8 cellular contexts compared by ENCODE assay signal in the genomic region with DNA sequence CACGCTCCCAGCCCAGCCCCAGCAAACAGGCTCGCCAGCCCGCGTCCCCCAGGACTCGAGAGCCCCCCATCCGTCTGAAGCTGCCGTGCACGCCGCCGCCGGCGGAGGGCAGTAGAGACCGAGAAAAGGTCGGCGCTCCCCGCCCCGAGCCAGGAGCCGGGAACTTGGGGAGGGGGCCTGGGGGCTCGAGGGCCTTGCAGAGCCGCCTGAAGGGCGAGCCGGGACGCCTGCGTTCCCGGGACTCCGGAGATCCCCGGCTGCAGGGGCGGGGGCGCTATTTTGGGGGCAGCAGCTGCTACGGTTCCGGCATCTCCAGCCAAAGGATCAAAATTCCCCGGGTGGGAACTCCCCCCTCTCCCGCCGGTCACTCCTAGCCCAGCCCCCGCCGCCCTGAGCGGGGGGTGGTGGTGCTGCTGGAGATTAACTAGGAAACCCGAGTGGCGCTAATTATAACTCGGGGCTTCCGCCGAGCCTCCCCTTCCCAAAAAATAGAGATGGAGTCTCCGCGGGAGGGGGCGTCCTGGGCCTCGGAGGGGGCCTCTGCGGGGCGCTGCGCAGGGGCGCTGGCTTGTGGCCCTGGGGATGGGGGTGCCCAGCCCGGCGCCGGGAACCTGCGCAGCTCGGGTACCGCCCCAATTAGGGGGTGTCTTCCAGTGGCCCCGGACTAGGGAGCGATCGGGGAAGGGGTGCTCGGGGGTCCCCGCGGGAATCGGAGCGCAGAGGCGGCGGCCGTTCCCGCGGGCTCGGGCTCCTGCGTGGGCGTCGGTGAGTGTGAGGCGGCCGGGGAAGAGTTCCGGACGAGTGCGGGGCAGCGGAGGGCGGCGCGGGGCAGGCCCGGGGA. TPM values are rescaled to one million over a fixed set of nuclear protein-coding genes. Genes with fewer than 3 reads are reported as not detected.
DNase-seq lines count a peak whose midpoint lies in the region; ATAC-seq and TF ChIP-seq lines count a peak whose summit lies in the region.

No MANE protein-coding gene starts in this region.

- H3K4me3 Mint-ChIP-seq in activated B cell treated with CpG ODN at 0.5 μM for 24 hours = peak overlapping the region; percentile 59

- peak overlapping the region; percentile 84 for H3K56ac ChIP-seq in mesendoderm (ENCODE audit: low read length)

- no peak overlapping the region for H2AK5ac ChIP-seq in mesendoderm (ENCODE audit: low read length)

- H4K8ac ChIP-seq in mesendoderm (ENCODE audit: low read depth, low read length) = no peak overlapping the region

- peaks cover 21% of the 10 kb centered on the region for H3K4me1 Mint-ChIP-seq in activated B cell treated with CpG ODN at 0.5 μM for 24 hours

- POLR2A ChIA-PET in activated B cell treated with CpG ODN at 0.5 μM for 24 hours (lab: Charles Lee) = interaction anchor here (0.5 to 1.5 kb wide), 6 partner anchors 20 to 357 kb away, joined by 3 to 16 read pairs (median 3); partner anchors contain the start of genes SLC12A9 and SRRT

- TF ChIP-seq POLR2A in testis (IDR thresholded peaks at IDR 0.05) = no peak

- no peaks in the 10 kb centered on the region for H3K79me1 ChIP-seq in mesendoderm (ENCODE audit: low read length)

- TF ChIP-seq CTCF in AG09319 (IDR thresholded peaks at IDR 0.05; ENCODE audit: low read depth, low read length) (peak; percentile 74), activated B cell treated with CpG ODN at 0.5 μM for 24 hours (IDR thresholded peaks at IDR 0.05) (no peak), testis (IDR thresholded peaks at IDR 0.05) (peak; percentile 33 to 86 (median 73))

- ATAC-seq in activated B cell treated with CpG ODN at 0.5 μM for 24 hours (ENCODE audit: low read depth) (peak; percentile 35), HG03045 (IDR thresholded peaks at IDR 0.05; ENCODE audit: unreplicated experiment) (no peak)

- peak overlapping the region; percentile 37 for H3K4me3 ChIP-seq in mesendoderm (ENCODE audit: low read length)
- H3K4me3 ChIP-seq in testis = peak overlapping the region; percentile 4 to 62

- peak overlapping the region; percentile 52 for H3K4me2 ChIP-seq in mesendoderm (ENCODE audit: low read length)

- peak overlapping the region; percentile 51 for H3K18ac ChIP-seq in mesendoderm (ENCODE audit: low read length)

- CTCF ChIA-PET in activated B cell treated with CpG ODN at 0.5 μM for 24 hours (lab: Charles Lee) = interaction anchor here (0.9 to 2.1 kb wide), 4 partner anchors 164 to 387 kb away, joined by 3 to 13 read pairs (median 5); partner anchors contain the start of gene POP7

- no peak overlapping the region for H2BK120ac ChIP-seq in mesendoderm (ENCODE audit: low read depth, low read length)

- peaks cover 40% of the 10 kb centered on the region for H3K27me3 Mint-ChIP-seq in activated B cell treated with CpG ODN at 0.5 μM for 24 hours

- no peaks in the 10 kb centered on the region for H3K36me3 Mint-ChIP-seq in activated B cell treated with CpG ODN at 0.5 μM for 24 hours (ENCODE audit: low read depth)

- no peak for DNase-seq in AG09319 (ENCODE audit: extremely low read depth, low read depth)
- DNase-seq in H4 (ENCODE audit: low spot score) = peak; percentile 9
- DNase-seq in activated B cell treated with CpG ODN at 0.5 μM for 24 hours = peak; percentile 75
- peak; percentile 92 for DNase-seq in ecto neural progenitor cell (ENCODE audit: low spot score)
- peak; percentile 79 for DNase-seq in mesendoderm
- peak; percentile 58 for DNase-seq in testis
- no peak for DNase-seq in SW 1271 (lab: John Stamatoyannopoulos, UW)

- no peaks in the 10 kb centered on the region for H3K9me3 ChIP-seq in testis

- no peaks in the 10 kb centered on the region for H3K36me3 ChIP-seq in mesendoderm (ENCODE audit: control insufficient read depth, insufficient read depth, low read length)
- no peaks in the 10 kb centered on the region for H3K36me3 ChIP-seq in testis (ENCODE audit: low read depth, missing control alignments)

- no peaks in the 10 kb centered on the region for H3K9me3 Mint-ChIP-seq in activated B cell treated with CpG ODN at 0.5 μM for 24 hours

- H3K27me3 ChIP-seq in mesendoderm (ENCODE audit: insufficient read depth, low read length, poor library complexity) (no peaks in the 10 kb centered on the region), testis (no peaks in the 10 kb centered on the region)

- H3K79me2 ChIP-seq in mesendoderm (ENCODE audit: control insufficient read depth, insufficient read depth, low read length) = no peaks in the 10 kb centered on the region

- intact Hi-C loops in activated B cell treated with CpG ODN at 0.5 μM for 24 hours (cut with micrococcal nuclease) = loop anchor here (1.0 kb wide), 4 partner anchors 8 to 388 kb away; no protein-coding TSS in a partner anchor
- intact Hi-C loops in testis (cut with DNase I; ENCODE audit: low total_unique reads) = loop anchor here (5.0 kb wide), 1 partner anchor 162 kb away; no protein-coding TSS in a partner anchor

- no peak overlapping the region for H4K5ac ChIP-seq in mesendoderm (ENCODE audit: low read length)

- no peak overlapping the region for H3K27ac Mint-ChIP-seq in activated B cell treated with CpG ODN at 0.5 μM for 24 hours

- no CpG with 5 or more reads among the region's 83 CpGs for WGBS in mesendoderm (ENCODE audit: extremely low coverage, insufficient coverage, low lambda C conversion rate)
- WGBS in testis, 2 donors = 0% methylated on average over 62 of the region's 83 CpGs; no CpG with 5 or more reads in 1 of the 2 donors

- peak overlapping the region; percentile 63 for H3K4ac ChIP-seq in mesendoderm (ENCODE audit: low read depth, low read length)

- H3K4me1 ChIP-seq in mesendoderm (ENCODE audit: control insufficient read depth, low read depth, low read length) = no peaks in the 10 kb centered on the region
- H3K4me1 ChIP-seq in testis = peaks cover 19% of the 10 kb centered on the region

- no peak overlapping the region for H3K23ac ChIP-seq in mesendoderm (ENCODE audit: low read length)

- peak overlapping the region; percentile 72 for H3K9ac ChIP-seq in mesendoderm (ENCODE audit: low read length)

- no peak overlapping the region for H2BK15ac ChIP-seq in mesendoderm (replicated peaks; ENCODE audit: low read depth)

- no peak overlapping the region for H2BK5ac ChIP-seq in mesendoderm (ENCODE audit: low read length)

- H3K27ac ChIP-seq in mesendoderm (ENCODE audit: low read depth, low read length) (no peak overlapping the region), testis (peak overlapping the region in 1 of 2 donors; percentile 39)

RNA-seq across cellular contexts. Expression of gene ACHE, which starts 0.6 kb away (rescaled TPM):
- total RNA-seq in H4 (2014; rRNA removed; shearing (Covaris generic)) = 0.15 TPM in 1 of 2 replicates, not detected in the other
- total RNA-seq in activated B cell treated with CpG ODN at 0.5 μM for 24 hours (0.16 and 0.34 TPM in 2 replicates), testis (10 to 100 TPM in 1 of 2 donors, 1 to 10 TPM in 1; 9.8 to 10.5 TPM)
- polyA plus RNA-seq in mesendoderm (2013, experiment 1 of 2) = 25.8 TPM
- polyA plus RNA-seq in mesendoderm (2013, experiment 2 of 2) = 24.9 TPM
- 5.1 TPM for polyA plus RNA-seq in testis (ENCODE audit: insufficient read depth, low read depth, low replicate concordance)

RNA-seq across cellular contexts. Expression of gene UFSP1, which starts 5.6 kb away (rescaled TPM):
- total RNA-seq in H4 (2014; rRNA removed; shearing (Covaris generic)) = 6.3 and 6.7 TPM in 2 replicates
- total RNA-seq in activated B cell treated with CpG ODN at 0.5 μM for 24 hours = 3.4 and 4.5 TPM in 2 replicates
- polyA plus RNA-seq in mesendoderm (2013, experiment 1 of 2) = 2.1 TPM
- polyA plus RNA-seq in mesendoderm (2013, experiment 2 of 2) = 2.2 TPM
- 1 to 10 TPM; 3.0 to 4.2 TPM for total RNA-seq in testis
- 1.3 TPM for polyA plus RNA-seq in testis (ENCODE audit: insufficient read depth, low read depth, low replicate concordance)

RNA-seq across cellular contexts. Expression of gene SRRT, which starts 20.2 kb away (rescaled TPM):
- total RNA-seq in H4 (2014; rRNA removed; shearing (Covaris generic)) = 44.3 and 46.8 TPM in 2 replicates
- total RNA-seq in activated B cell treated with CpG ODN at 0.5 μM for 24 hours (229 and 244 TPM in 2 replicates), testis (100 to 1,000 TPM; 255 to 291 TPM)
- polyA plus RNA-seq in mesendoderm (2013, experiment 1 of 2) = 168 TPM
- polyA plus RNA-seq in mesendoderm (2013, experiment 2 of 2) = 157 TPM
- 389 TPM for polyA plus RNA-seq in testis (ENCODE audit: insufficient read depth, low read depth, low replicate concordance)

RNA-seq across cellular contexts. Expression of gene TRIP6, which starts 27.9 kb away (rescaled TPM):
- total RNA-seq in H4 (2014; rRNA removed; shearing (Covaris generic)) = 78.5 and 95.5 TPM in 2 replicates
- total RNA-seq in activated B cell treated with CpG ODN at 0.5 μM for 24 hours (12.6 and 16.9 TPM in 2 replicates), testis (10 to 100 TPM; 46.8 to 99.6 TPM)
- polyA plus RNA-seq in mesendoderm (2013, experiment 1 of 2) = 84.1 TPM
- 85.5 TPM for polyA plus RNA-seq in mesendoderm (2013, experiment 2 of 2)
- polyA plus RNA-seq in testis (ENCODE audit: insufficient read depth, low read depth, low replicate concordance) = 49.8 TPM

RNA-seq across cellular contexts. Expression of gene SLC12A9, which starts 42.6 kb away (rescaled TPM):
- total RNA-seq in H4 (2014; rRNA removed; shearing (Covaris generic)) = 4.9 and 5.6 TPM in 2 replicates
- total RNA-seq in activated B cell treated with CpG ODN at 0.5 μM for 24 hours = 48.0 and 48.9 TPM in 2 replicates
- 16.0 TPM for polyA plus RNA-seq in mesendoderm (2013, experiment 1 of 2)
- polyA plus RNA-seq in mesendoderm (2013, experiment 2 of 2) = 16.1 TPM
- total RNA-seq in testis = 10 to 100 TPM; 13.8 to 18.9 TPM
- 12.8 TPM for polyA plus RNA-seq in testis (ENCODE audit: insufficient read depth, low read depth, low replicate concordance)

Comparison
In these comparisons a context has a peak if more than half of its experiments do, and no peak if none do; other contexts are left out.
1. DNase-seq: peak in H4 (single experiment), activated B cell treated with CpG ODN at 0.5 μM for 24 hours (single experiment), ecto neural progenitor cell (single experiment), mesendoderm (single experiment) and testis (single experiment); none in AG09319 (single experiment) and SW 1271 (0 of 2).